ENCODE assay signal across 2 cellular contexts in genomic region chr14:57833304-57833703, GRCh38.
TF ChIP-seq lines count a peak whose summit lies in the region.

No MANE protein-coding gene starts in this region.

TF ChIP-seq in A549, 52 proteins besides CTCF, POLR2A, EP300 and RAD21 (continued from another document):
- TF ChIP-seq REST (IDR thresholded peaks at IDR 0.05), result no peak
- TF ChIP-seq GATA3 (IDR thresholded peaks at IDR 0.05; ENCODE audit: borderline replicate concordance), result peak; percentile 71; the same call in 1 of the 2 replicates
- no peak for TF ChIP-seq RNF2 (IDR thresholded peaks at IDR 0.05; ENCODE audit: borderline replicate concordance, low read depth)
- TF ChIP-seq BCL3 (IDR thresholded peaks at IDR 0.05), result peak; percentile 73; the same call in 2 of the 3 replicates
- TF ChIP-seq ATOH8 (CRISPR knock-in tag; IDR thresholded peaks at IDR 0.05; ENCODE audit: low read depth), result no peak
- TF ChIP-seq TFCP2L1 (CRISPR knock-in tag; IDR thresholded peaks at IDR 0.05), result no peak
- TF ChIP-seq MAX (IDR thresholded peaks at IDR 0.05), result peak; percentile 44; the same call in 1 of the 2 replicates
- TF ChIP-seq ZFP36 (IDR thresholded peaks at IDR 0.05; ENCODE audit: borderline replicate concordance, partially characterized antibody), result no peak
- TF ChIP-seq FOXS1 (CRISPR knock-in tag; IDR thresholded peaks at IDR 0.05), result no peak
- TF ChIP-seq JUN (IDR thresholded peaks at IDR 0.05), result peak; percentile 69 to 78; a peak in 3 of 5 replicates
- TF ChIP-seq PHF8 (IDR thresholded peaks at IDR 0.05; ENCODE audit: borderline replicate concordance, low read depth), result no peak
- TF ChIP-seq FOSB (CRISPR knock-in tag; IDR thresholded peaks at IDR 0.05), result no peak
- TF ChIP-seq SMC3 (IDR thresholded peaks at IDR 0.05), result 0 out of 3 replicates have a peak, but pooled peaks have one; percentile 14
- TF ChIP-seq CBX8 (IDR thresholded peaks at IDR 0.05), result no peak
- TF ChIP-seq FOSL2 (IDR thresholded peaks at IDR 0.05), result peak; percentile 98
- TF ChIP-seq FOSL2 (CRISPR knock-in tag; IDR thresholded peaks at IDR 0.05), result peak; percentile 79
- TF ChIP-seq JUNB (IDR thresholded peaks at IDR 0.05), result peak; percentile 98
- peak; percentile 35 to 59; a peak in 3 of 4 replicates for TF ChIP-seq CEBPB (IDR thresholded peaks at IDR 0.05)
- TF ChIP-seq ESRRA (IDR thresholded peaks at IDR 0.05; ENCODE audit: borderline replicate concordance, low read length), result no peak
- TF ChIP-seq HEYL (CRISPR knock-in tag; IDR thresholded peaks at IDR 0.05), result no peak
- no peak for TF ChIP-seq CBX2 (IDR thresholded peaks at IDR 0.05; ENCODE audit: borderline replicate concordance, low read depth)
- TF ChIP-seq HES2 (IDR thresholded peaks at IDR 0.05), result 0 out of 2 replicates have a peak, but pooled peaks have one; percentile 20
- TF ChIP-seq RCOR1 (IDR thresholded peaks at IDR 0.05; ENCODE audit: low read depth, low read length), result no peak
- no peak for TF ChIP-seq MAFK (IDR thresholded peaks at IDR 0.05; ENCODE audit: partially characterized antibody)
- TF ChIP-seq PBX3 (IDR thresholded peaks at IDR 0.05), result peak; percentile 43; the same call in 1 of the 2 replicates
- no peak for TF ChIP-seq KDM5A (IDR thresholded peaks at IDR 0.05)

TF ChIP-seq in HCT116, 20 proteins besides CTCF, POLR2A, EP300 and RAD21 (continued from another document):
- TF ChIP-seq SRF (IDR thresholded peaks at IDR 0.05; ENCODE audit: low read depth) (no peak; the same call in none of the 2 replicates), CBX3 (IDR thresholded peaks at IDR 0.05; ENCODE audit: low read depth) (peak; percentile 58; the same call in 1 of the 2 replicates), JUND (IDR thresholded peaks at IDR 0.05) (peak; percentile 98), REST (IDR thresholded peaks at IDR 0.05; ENCODE audit: low read depth) (no peak), EZH2 (IDR thresholded peaks at IDR 0.05) (no peak), CEBPB (IDR thresholded peaks at IDR 0.05; ENCODE audit: low read depth) (peak; percentile 85), EZH2phosphoT487 (IDR thresholded peaks at IDR 0.05; ENCODE audit: borderline replicate concordance) (no peak), ZNF274 (IDR thresholded peaks at IDR 0.05; ENCODE audit: low read depth, low read length) (no peak), FOSL1 (IDR thresholded peaks at IDR 0.05; ENCODE audit: low read depth) (peak; percentile 99), TCF7L2 (IDR thresholded peaks at IDR 0.05; ENCODE audit: borderline replicate concordance, extremely low read depth, insufficient read depth, insufficient read length) (peak; percentile 95), SP1 (IDR thresholded peaks at IDR 0.05; ENCODE audit: low read depth) (peak; percentile 87), SIN3A (IDR thresholded peaks at IDR 0.05; ENCODE audit: low read depth) (peak; percentile 66), MAX (IDR thresholded peaks at IDR 0.05) (no peak; the same call in 1 of the 2 replicates), YY1 (IDR thresholded peaks at IDR 0.05; ENCODE audit: extremely low read depth, insufficient replicate concordance, low read depth, low read length) (no peak)
